7 cellular contexts compared by ENCODE assay signal in genomic region chr10:114458216-114458615, GRCh38.
"Had no signal": no experiment of that assay in that cellular context is flagged by ENCODE, and none has a peak within 500 bp of the region (broad histone marks: within the 10 kb centered on the region; RNA-seq: fewer than 3 reads in every experiment).

No MANE protein-coding gene starts in this region.

- DNase-seq: cortex of kidney; effector CD8-positive, alpha-beta T cell; naive B cell; stimulated activated CD4-positive, alpha-beta T cell treated with anti-CD3 and anti-CD28 coated beads, Interleukin-12 subunit alpha, Interleukin-12 subunit beta, amount 100 ng/mL, for 4 hours; stimulated activated naive CD4-positive, alpha-beta T cell had no signal

- H3K4me3 Mint-ChIP-seq: naive B cell, neural crest cell had no signal

- H3K27me3 Mint-ChIP-seq: naive B cell, progenitor cell of endocrine pancreas had no signal

- H3K27ac Mint-ChIP-seq: progenitor cell of endocrine pancreas had no signal

- H3K9me3 Mint-ChIP-seq: naive B cell, neural crest cell had no signal
